Comparison of ENCODE assay signal across 8 cellular contexts in genomic region chr6:76861403-76861802, GRCh38.
A peak's percentile ranks its signal among the peaks of the same experiment; 100 is the strongest.
DNase-seq lines count a peak whose midpoint lies in the region; ATAC-seq and TF ChIP-seq lines count a peak whose summit lies in the region.

No MANE protein-coding gene starts in this region.

- no peaks in the 10 kb centered on the region for H3K27me3 ChIP-seq in Karpas-422 (ENCODE audit: low read length)

- TF ChIP-seq CTCF in epithelial cell of proximal tubule (conservative IDR thresholded peaks at IDR 0.05; ENCODE audit: low read depth, low read length) = peak; percentile 45

- H3K79me2 ChIP-seq in Karpas-422 (ENCODE audit: low read length) = no peaks in the 10 kb centered on the region

- DNase-seq in ELR (ENCODE audit: low read depth) = peak; percentile 42
- peak; percentile 73 for DNase-seq in Karpas-422
- no peak for DNase-seq in epithelial cell of proximal tubule (ENCODE audit: low read depth)
- DNase-seq in NCI-H1930 (lab: John Stamatoyannopoulos, UW) = no peak
- no peak for DNase-seq in AG20443 (ENCODE audit: low spot score)
- no peak for DNase-seq in mucosa of gallbladder (ENCODE audit: low spot score)
- DNase-seq in NCI-H1436 treated with DMSO at 0.1 percent for 48 hours (lab: John Stamatoyannopoulos, UW) = no peak

- H3K36me3 ChIP-seq in Karpas-422 (ENCODE audit: insufficient read depth, low read length) = no peaks in the 10 kb centered on the region

- no peaks in the 10 kb centered on the region for H3K9me3 ChIP-seq in Karpas-422 (ENCODE audit: low read length)

- H3K4me2 ChIP-seq in Karpas-422 (ENCODE audit: low read depth, low read length, poor library complexity, severe bottlenecking) = no peak overlapping the region

- no peaks in the 10 kb centered on the region for H3K9me2 ChIP-seq in Karpas-422 (replicated peaks; ENCODE audit: insufficient read depth, low read length)

- no peaks in the 10 kb centered on the region for H3K4me1 ChIP-seq in Karpas-422 (ENCODE audit: low read length)

- H3K9ac ChIP-seq in Karpas-422 (ENCODE audit: low read length) = no peak overlapping the region

- no peaks in the 10 kb centered on the region for H4K20me1 ChIP-seq in Karpas-422 (ENCODE audit: insufficient read depth, low read depth, low read length)

- H3K4me3 ChIP-seq in Karpas-422 (ENCODE audit: low read length) (no peak overlapping the region), epithelial cell of proximal tubule (ENCODE audit: low read depth, low read length) (no peak overlapping the region)

- no peak overlapping the region for H2AFZ ChIP-seq in Karpas-422 (ENCODE audit: low read length)

- peak; percentile 74 for ATAC-seq in GM21381 (IDR thresholded peaks at IDR 0.05; ENCODE audit: unreplicated experiment)

- no peak overlapping the region for H3K27ac ChIP-seq in Karpas-422 (ENCODE audit: low read length)

Comparison
In these comparisons a context has a peak if more than half of its experiments do, and no peak if none do; other contexts are left out.
1. DNase-seq: peak in ELR (single experiment) and Karpas-422 (single experiment); none in epithelial cell of proximal tubule (single experiment), NCI-H1930 (0 of 2), AG20443 (single experiment), mucosa of gallbladder (single experiment) and NCI-H1436 treated with DMSO at 0.1 percent for 48 hours (single experiment).